Comparison of ENCODE assay signal across 15 cellular contexts in the genomic region with DNA sequence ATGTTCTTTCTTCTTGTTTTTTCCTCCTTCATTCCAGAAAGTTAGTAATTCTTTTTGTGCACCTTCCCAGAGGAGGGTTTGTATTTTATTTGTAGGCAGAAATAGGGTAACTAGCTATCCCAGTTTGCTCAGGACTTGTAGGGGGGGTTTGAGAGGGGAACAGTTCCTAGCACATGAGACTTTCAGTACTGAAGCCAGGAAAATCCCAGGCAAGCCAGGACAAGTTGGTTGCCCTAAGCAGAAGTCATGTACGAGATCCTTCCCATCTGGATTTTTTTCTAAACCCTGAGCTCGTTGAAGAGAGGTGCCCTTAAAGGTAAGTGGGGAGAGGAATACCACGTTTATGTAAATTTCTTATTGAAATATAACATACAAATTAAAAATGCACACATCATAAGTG.
"Had no signal": no experiment of that assay in that cellular context is flagged by ENCODE, and none has a peak within 500 bp of the region (broad histone marks: within the 10 kb centered on the region; RNA-seq: fewer than 3 reads in every experiment).

No MANE protein-coding gene starts in this region.

- H3K36me3 ChIP-seq: colonic mucosa, esophagus muscularis mucosa, vagina had no signal

- H3K27ac ChIP-seq: body of pancreas, colonic mucosa, esophagus muscularis mucosa, vagina had no signal

- H3K4me3 ChIP-seq: body of pancreas, colonic mucosa, esophagus muscularis mucosa, vagina had no signal

- H3K27me3 ChIP-seq: body of pancreas, colonic mucosa, esophagus muscularis mucosa, vagina had no signal

- H3K36me3 Mint-ChIP-seq: activated naive CD4-positive, alpha-beta T cell treated with anti-CD3 and anti-CD28 coated beads, Interleukin-2, amount 50 U/mL, for 72 hours had no signal

- DNase-seq: activated CD4-positive, alpha-beta T cell treated with anti-CD3 and anti-CD28 coated beads, Interleukin-2, amount 50 U/mL, for 48 hours; activated gamma-delta T cell; activated T-cell treated with anti-CD3 and anti-CD28 coated beads, Interleukin-2, amount 50 U/mL, for 72 hours; amygdala; body of pancreas; central memory CD4-positive, alpha-beta T cell; colonic mucosa; hippocampal formation; midbrain; stimulated activated CD4-positive, alpha-beta T cell treated with anti-CD3 and anti-CD28 coated beads, Interleukin-12 subunit alpha, Interleukin-12 subunit beta, amount 100 ng/mL, for 4 hours; stimulated activated CD4-positive, alpha-beta T cell treated with anti-CD3 and anti-CD28 coated beads, Interleukin-2, amount 100 ng/mL, for 24 hours had no signal

- H3K9me3 ChIP-seq: body of pancreas, colonic mucosa, esophagus muscularis mucosa, vagina had no signal

- ATAC-seq: activated naive CD4-positive, alpha-beta T cell treated with anti-CD3 and anti-CD28 coated beads, Interleukin-2, amount 50 U/mL, for 72 hours; activated T-cell treated with anti-CD3 and anti-CD28 coated beads, Interleukin-2, amount 50 U/mL, for 72 hours; body of pancreas had no signal

- H3K27ac Mint-ChIP-seq: activated naive CD4-positive, alpha-beta T cell treated with anti-CD3 and anti-CD28 coated beads, Interleukin-2, amount 50 U/mL, for 72 hours; activated T-cell treated with anti-CD3 and anti-CD28 coated beads, Interleukin-2, amount 50 U/mL, for 72 hours had no signal

- H3K9me3 Mint-ChIP-seq: activated naive CD4-positive, alpha-beta T cell treated with anti-CD3 and anti-CD28 coated beads, Interleukin-2, amount 50 U/mL, for 72 hours; activated T-cell treated with anti-CD3 and anti-CD28 coated beads, Interleukin-2, amount 50 U/mL, for 72 hours; neural crest cell had no signal

- H3K4me1 ChIP-seq: body of pancreas, colonic mucosa, esophagus muscularis mucosa, vagina had no signal

- H3K4me3 Mint-ChIP-seq: activated T-cell treated with anti-CD3 and anti-CD28 coated beads, Interleukin-2, amount 50 U/mL, for 72 hours; neural crest cell had no signal
